8 cellular contexts compared by ENCODE assay signal in the genomic region with DNA sequence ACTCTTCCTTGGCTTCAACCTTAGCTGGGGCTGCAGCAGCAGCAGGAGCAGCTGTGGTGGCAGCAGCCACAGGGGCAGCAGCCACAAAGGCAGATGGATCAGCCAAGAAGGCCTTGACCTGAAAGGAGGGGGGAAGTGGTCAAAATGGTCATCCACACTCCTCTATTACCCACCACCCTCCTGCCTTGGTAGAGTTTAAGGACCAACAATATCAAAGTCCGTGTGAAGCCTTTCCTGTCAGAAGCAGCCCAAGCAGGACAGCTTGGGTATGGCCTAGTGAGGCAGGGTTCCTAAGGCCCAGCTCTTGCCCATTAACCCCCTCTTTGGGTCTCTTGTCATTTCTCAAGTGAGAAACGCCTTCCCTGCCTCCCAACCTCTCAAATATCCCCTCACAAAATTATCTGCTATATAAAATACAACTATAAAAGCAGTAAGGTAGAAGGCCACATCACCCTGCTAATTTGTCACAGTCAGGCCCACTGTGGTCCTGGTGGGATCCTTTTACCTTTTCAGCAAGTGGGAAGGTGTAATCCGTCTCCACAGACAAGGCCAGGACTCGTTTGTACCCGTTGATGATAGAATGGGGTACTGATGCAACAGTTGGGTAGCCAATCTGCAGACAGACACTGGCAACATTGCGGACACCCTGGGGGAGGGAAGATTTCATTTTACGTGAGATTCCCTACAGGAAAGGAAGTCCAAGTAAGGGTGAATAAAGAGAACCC. TPM values are rescaled to one million over a fixed set of nuclear protein-coding genes. Genes with fewer than 3 reads are reported as not detected.
DNase-seq lines count a peak whose midpoint lies in the region; ATAC-seq and TF ChIP-seq lines count a peak whose summit lies in the region.
"Not testable (repeated sequence)": the region's sequence is repeated elsewhere in the genome, so short reads cannot be mapped to it uniquely, and the experiment has no call there.

No MANE protein-coding gene starts in this region.

- not testable (repeated sequence) for H3T11ph ChIP-seq in H9 (ENCODE audit: low read length)

- TF ChIP-seq CTCF in CD4-positive, alpha-beta T cell (IDR thresholded peaks at IDR 0.05); H9 (conservative IDR thresholded peaks at IDR 0.05); MCF 10A (IDR thresholded peaks at IDR 0.05; ENCODE audit: unreplicated experiment): not testable (repeated sequence)

- intact Hi-C loops in CD4-positive, alpha-beta T cell (cut with DNase I, micrococcal nuclease): loop anchor here in 1 of 2 experiments (10.0 kb wide), 3 partner anchors 212 to 488 kb away; partner anchors contain the start of genes BICDL1, MLEC and SRSF9
- intact Hi-C loops in MCF 10A (cut with micrococcal nuclease): loop anchor here (5.0 kb wide), 1 partner anchor 80 kb away; the partner anchor contains the start of gene RAB35

- peaks cover 58% of the 10 kb centered on the region for H3K4me1 Mint-ChIP-seq in CD4-positive, alpha-beta T cell (ENCODE audit: low read depth)
- peaks cover 23 to 28% of the 10 kb centered on the region in 2 experiments for H3K4me1 Mint-ChIP-seq in H9
- H3K4me1 Mint-ChIP-seq in T-cell: peaks cover 46 to 54% (median 54%) of the 10 kb centered on the region in 3 donors
- H3K4me1 Mint-ChIP-seq in activated T-cell treated with anti-CD3 and anti-CD28 coated beads, Interleukin-2, amount 50 U/mL, for 4 hours (ENCODE audit: low read depth): peaks cover 46% of the 10 kb centered on the region
- H3K4me1 Mint-ChIP-seq in MCF 10A (ENCODE audit: insufficient read depth, unreplicated experiment): peaks cover 24% of the 10 kb centered on the region
- peaks cover 47% of the 10 kb centered on the region for H3K4me1 Mint-ChIP-seq in stimulated activated memory B cell treated with anti-CD40 and anti-IgM and Interleukin-4, amounts not matched to agents 10 μg/mL and 1 μg/mL and 100 μg/mL, for 72 hours

- H3K9me3 Mint-ChIP-seq in CD4-positive, alpha-beta T cell; H9; T-cell; activated T-cell treated with anti-CD3 and anti-CD28 coated beads, Interleukin-2, amount 50 U/mL, for 4 hours; MCF 10A (ENCODE audit: unreplicated experiment); stimulated activated memory B cell treated with anti-CD40 and anti-IgM and Interleukin-4, amounts not matched to agents 10 μg/mL and 1 μg/mL and 100 μg/mL, for 72 hours: not testable (repeated sequence)

- H3K79me1 ChIP-seq in H9 (ENCODE audit: insufficient read depth, low read depth, low read length, poor library complexity, severe bottlenecking): not testable (repeated sequence)

- not testable (repeated sequence) for H2AK5ac ChIP-seq in H9 (ENCODE audit: insufficient read length, low read length)

- H3K4me1 ChIP-seq in H9 (ENCODE audit: insufficient read depth, low read length): not testable (repeated sequence)
- peaks cover 27% of the 10 kb centered on the region for H3K4me1 ChIP-seq in mesodermal cell (ENCODE audit: control insufficient read depth, insufficient read depth, low read length, poor library complexity, severe bottlenecking)

- not testable (repeated sequence) for ATAC-seq in CD4-positive, alpha-beta T cell (ENCODE audit: poor library complexity); T-cell (replicated peaks in 1 of 4); activated T-cell treated with anti-CD3 and anti-CD28 coated beads, Interleukin-2, amount 50 U/mL, for 4 hours; stimulated activated memory B cell treated with anti-CD40 and anti-IgM and Interleukin-4, amounts not matched to agents 10 μg/mL and 1 μg/mL and 100 μg/mL, for 72 hours

- not testable (repeated sequence) for H3K9ac ChIP-seq in H9 (ENCODE audit: extremely low read depth, insufficient read length, low read length)

- not testable (repeated sequence) for H3K14ac ChIP-seq in H9 (ENCODE audit: insufficient read depth, low read length)

- H4K8ac ChIP-seq in H9 (replicated peaks; ENCODE audit: insufficient read length, low read depth, low read length): not testable (repeated sequence)

- not testable (repeated sequence) for H3K4me2 ChIP-seq in H9 (ENCODE audit: insufficient read depth, insufficient read length, low read length)

- POLR2A ChIA-PET in CD4-positive, alpha-beta T cell (lab: Charles Lee): interaction anchor here (2.6 kb wide), 1 partner anchor 95 kb away, joined by 13 read pairs; the partner anchor contains the start of gene RNU4-2
- POLR2A ChIA-PET in T-cell (lab: Charles Lee): interaction anchor here (0.6 to 1.3 kb wide), 2 partner anchors 64 to 94 kb away, joined by 3 to 4 read pairs; partner anchors contain the start of gene RNU4-2 (in 1 of the 2)
- POLR2A ChIA-PET in MCF 10A (lab: Yijun Ruan, JAX): interaction anchor here (0.6 to 10.9 kb wide), 10 partner anchors 19 to 95 kb away, joined by 3 to 257 read pairs (median 18); partner anchors contain the start of genes PXN, RNU4-1 and RNU4-2

- not testable (repeated sequence) for H3K18ac ChIP-seq in H9 (ENCODE audit: insufficient read length, low read depth, low read length)

- DNase-seq in CD4-positive, alpha-beta T cell; H9; T-cell; activated T-cell treated with anti-CD3 and anti-CD28 coated beads, Interleukin-2, amount 50 U/mL, for 4 hours; MCF 10A (ENCODE audit: unreplicated experiment): not testable (repeated sequence)
- DNase-seq in NAMALWA (ENCODE audit: low spot score): peak; percentile 34

- not testable (repeated sequence) for H3K23ac ChIP-seq in H9 (ENCODE audit: insufficient read length, low read depth, low read length)

- H2BK120ac ChIP-seq in H9 (ENCODE audit: low read depth, low read length, poor library complexity, severe bottlenecking): not testable (repeated sequence)

- H4K91ac ChIP-seq in H9 (ENCODE audit: insufficient read length, low read depth, low read length): not testable (repeated sequence)

- no CpG with 5 or more reads among the region's 7 CpGs for WGBS in H9 (ENCODE audit: extremely low coverage, insufficient read length, low lambda C conversion rate)
- WGBS in mesodermal cell (ENCODE audit: insufficient coverage in 2 of 2), 2 experiments: 97 to 100% methylated on average over 1 to 5 of the region's 7 CpGs

- H2BK20ac ChIP-seq in H9 (ENCODE audit: low read depth, low read length, poor library complexity, severe bottlenecking): not testable (repeated sequence)

- not testable (repeated sequence) for H2AFZ ChIP-seq in H9 (ENCODE audit: low read length)

- not testable (repeated sequence) for H3K27ac ChIP-seq in CD4-positive, alpha-beta T cell (ENCODE audit: low read depth, low read length); H9 (ENCODE audit: insufficient read length, low read depth, low read length)
- peak overlapping the region; percentile 10 for H3K27ac ChIP-seq in mesodermal cell (ENCODE audit: low read depth, low read length, severe bottlenecking)

- not testable (repeated sequence) for H4K20me1 ChIP-seq in H9 (ENCODE audit: control insufficient read depth, insufficient read depth, insufficient read length)

- H2BK15ac ChIP-seq in H9 (ENCODE audit: low read depth, low read length): not testable (repeated sequence)

- BruUV-seq in MCF 10A (replicated peaks; lab: Mats Ljungman, UMichigan): not testable (repeated sequence)

- H3K36me3 ChIP-seq in mesodermal cell (ENCODE audit: control insufficient read depth, insufficient read depth, low read length): peaks cover 50% of the 10 kb centered on the region

- not testable (repeated sequence) for H4K5ac ChIP-seq in H9 (ENCODE audit: insufficient read length, low read depth, low read length)

- CTCF ChIA-PET in CD4-positive, alpha-beta T cell (lab: Charles Lee): interaction anchor here (1.3 to 1.7 kb wide), 2 partner anchors 69 to 105 kb away, joined by 4 to 5 read pairs; partner anchors contain the start of genes PXN and SIRT4
- CTCF ChIA-PET in T-cell (lab: Charles Lee) (interaction anchor here in 1 of 2 donors (0.6 kb wide), 1 partner anchor 514 kb away, joined by 3 read pairs; no protein-coding TSS in a partner anchor), MCF 10A (lab: Yijun Ruan, JAX) (interaction anchor here (0.7 to 9.7 kb wide), 3 partner anchors 33 to 190 kb away, joined by 3 to 90 read pairs (median 4); partner anchors contain the start of gene PXN)

- not testable (repeated sequence) for H2BK12ac ChIP-seq in H9 (ENCODE audit: insufficient read length, low read depth, low read length)

- peaks cover 13% of the 10 kb centered on the region for H3K23me2 ChIP-seq in H9 (ENCODE audit: insufficient read length, low read depth, low read length, poor library complexity, severe bottlenecking)

- H3K79me2 ChIP-seq in H9 (ENCODE audit: insufficient read depth, low read length): peaks cover 24% of the 10 kb centered on the region; the same call in 1 of the 2 replicates

- H3K9me3 ChIP-seq in CD4-positive, alpha-beta T cell (ENCODE audit: control insufficient read depth, low read length); H9 (ENCODE audit: control insufficient read depth, low read depth, low read length); mesodermal cell (ENCODE audit: control insufficient read depth, low read length): not testable (repeated sequence)

- H3K4me3 ChIP-seq in mesodermal cell (ENCODE audit: extremely low read depth, insufficient read depth, low read length, poor library complexity, severe bottlenecking): not testable (repeated sequence)

- peaks cover 66% of the 10 kb centered on the region for H3K36me3 Mint-ChIP-seq in CD4-positive, alpha-beta T cell (ENCODE audit: low read depth)
- peaks cover 38 to 58% (median 41%) of the 10 kb centered on the region in 3 experiments for H3K36me3 Mint-ChIP-seq in H9 (ENCODE audit: insufficient read depth in 1 of 3, low read depth in 3 of 3)
- H3K36me3 Mint-ChIP-seq in T-cell: peaks cover 28% of the 10 kb centered on the region
- peaks cover 52% of the 10 kb centered on the region for H3K36me3 Mint-ChIP-seq in activated T-cell treated with anti-CD3 and anti-CD28 coated beads, Interleukin-2, amount 50 U/mL, for 4 hours (ENCODE audit: insufficient read depth)
- peaks cover 85% of the 10 kb centered on the region for H3K36me3 Mint-ChIP-seq in MCF 10A (ENCODE audit: insufficient read depth, unreplicated experiment)
- peaks cover 32% of the 10 kb centered on the region for H3K36me3 Mint-ChIP-seq in stimulated activated memory B cell treated with anti-CD40 and anti-IgM and Interleukin-4, amounts not matched to agents 10 μg/mL and 1 μg/mL and 100 μg/mL, for 72 hours

- H3K4me3 Mint-ChIP-seq in CD4-positive, alpha-beta T cell: peak overlapping the region; percentile 69
- peak overlapping the region in 1 of 2 experiments; percentile 56; a peak in 4 of 5 replicates for H3K4me3 Mint-ChIP-seq in H9
- H3K4me3 Mint-ChIP-seq in T-cell: peak overlapping the region in 2 of 3 donors; percentile 7 to 47
- H3K4me3 Mint-ChIP-seq in activated T-cell treated with anti-CD3 and anti-CD28 coated beads, Interleukin-2, amount 50 U/mL, for 4 hours: peak overlapping the region; percentile 99
- H3K4me3 Mint-ChIP-seq in MCF 10A (ENCODE audit: unreplicated experiment): peak overlapping the region; percentile 51
- H3K4me3 Mint-ChIP-seq in stimulated activated memory B cell treated with anti-CD40 and anti-IgM and Interleukin-4, amounts not matched to agents 10 μg/mL and 1 μg/mL and 100 μg/mL, for 72 hours: peak overlapping the region; percentile 34

- peak overlapping the region; percentile 75 for H3K27ac Mint-ChIP-seq in CD4-positive, alpha-beta T cell
- H3K27ac Mint-ChIP-seq in H9 (peak overlapping the region; percentile 70 to 94 (median 74); a peak in 4 of 7 replicates), T-cell (peak overlapping the region; percentile 59 to 71)
- not testable (repeated sequence) for H3K27ac Mint-ChIP-seq in MCF 10A (ENCODE audit: low read depth, unreplicated experiment)
- H3K27ac Mint-ChIP-seq in stimulated activated memory B cell treated with anti-CD40 and anti-IgM and Interleukin-4, amounts not matched to agents 10 μg/mL and 1 μg/mL and 100 μg/mL, for 72 hours: peak overlapping the region; percentile 49

- H2BK5ac ChIP-seq in H9 (ENCODE audit: insufficient read length, low read length): not testable (repeated sequence)

- not testable (repeated sequence) for H3K27me3 Mint-ChIP-seq in CD4-positive, alpha-beta T cell; H9 (ENCODE audit: low read depth); T-cell; activated T-cell treated with anti-CD3 and anti-CD28 coated beads, Interleukin-2, amount 50 U/mL, for 4 hours (ENCODE audit: low read depth); MCF 10A (ENCODE audit: insufficient read depth, unreplicated experiment); stimulated activated memory B cell treated with anti-CD40 and anti-IgM and Interleukin-4, amounts not matched to agents 10 μg/mL and 1 μg/mL and 100 μg/mL, for 72 hours

- not testable (repeated sequence) for H3K56ac ChIP-seq in H9 (ENCODE audit: insufficient read length, low read depth, low read length)

- H3K27me3 ChIP-seq in CD4-positive, alpha-beta T cell (ENCODE audit: control insufficient read depth, insufficient read depth, low read length); H9 (ENCODE audit: insufficient read depth, low read length): not testable (repeated sequence)

- H3K4ac ChIP-seq in H9 (ENCODE audit: low read depth, low read length): not testable (repeated sequence)

RNA-seq across cellular contexts. Expression of gene GCN1, which starts 2.5 kb away (rescaled TPM):
- 100 to 1,000 TPM; 121 to 128 TPM for total RNA-seq in CD4-positive, alpha-beta T cell
- total RNA-seq in H9 (2021): 125 and 137 TPM in 2 replicates
- total RNA-seq in T-cell: 100 to 1,000 TPM; 139 to 171 (median 161) TPM
- total RNA-seq in activated T-cell treated with anti-CD3 and anti-CD28 coated beads, Interleukin-2, amount 50 U/mL, for 4 hours: 100 to 1,000 TPM; 192 to 204 (median 200) TPM
- total RNA-seq in MCF 10A (2022): 116 and 117 TPM in 2 replicates
- polyA plus RNA-seq in mesodermal cell (2013, experiment 1 of 2): 50.4 TPM
- 37.7 TPM for polyA plus RNA-seq in mesodermal cell (2013, experiment 2 of 2)

RNA-seq across cellular contexts. Expression of gene RPLP0, which starts 3.9 kb away (rescaled TPM):
- total RNA-seq in CD4-positive, alpha-beta T cell: 1,000 to 10,000 TPM; 1,997 to 2,075 TPM
- total RNA-seq in H9 (2021) (2,950 and 3,019 TPM in 2 replicates), T-cell (1,000 to 10,000 TPM; 1,782 to 2,711 (median 2,416) TPM), MCF 10A (2022) (2,870 and 3,181 TPM in 2 replicates)
- 1,000 to 10,000 TPM; 4,185 to 4,369 (median 4,226) TPM for total RNA-seq in activated T-cell treated with anti-CD3 and anti-CD28 coated beads, Interleukin-2, amount 50 U/mL, for 4 hours
- polyA plus RNA-seq in mesodermal cell (2013, experiment 1 of 2): 3,564 TPM
- 3,441 TPM for polyA plus RNA-seq in mesodermal cell (2013, experiment 2 of 2)
